In genomic region chr12:2228535-2228934, GRCh38 we compare ENCODE assay signal across 16 cellular contexts.
A peak's percentile ranks its signal among the peaks of the same experiment; 100 is the strongest.
DNase-seq lines count a peak whose midpoint lies in the region; ATAC-seq, FAIRE-seq and TF ChIP-seq lines count a peak whose summit lies in the region.
"Had no signal": no experiment of that assay in that cellular context is flagged by ENCODE, and none has a peak within 500 bp of the region (broad histone marks: within the 10 kb centered on the region; RNA-seq: fewer than 3 reads in every experiment).

No MANE protein-coding gene starts in this region.

- no peaks in the 10 kb centered on the region for H3K79me2 ChIP-seq in K562 (ENCODE audit: control insufficient read depth, insufficient read depth, low read length)

- POLR2A ChIA-PET in HEK293 (lab: Yijun Ruan, JAX) (interaction anchor here (0.9 kb wide), 1 partner anchor 15 kb away, joined by 3 read pairs; no protein-coding TSS in a partner anchor), K562 (lab: Yijun Ruan, JAX) (no interaction called here)

- FAIRE-seq in K562 (lab: Jason Lieb, UNC): no peak
- FAIRE-seq: GM12878, H1 had no signal

- BruUV-seq in K562 (replicated peaks; lab: Mats Ljungman, UMichigan): no TSS peak

- H3K9ac ChIP-seq in K562 (ENCODE audit: insufficient read depth in 1 of 2, low read depth in 2 of 2, low read length in 2 of 2): no peak overlapping the region
- H3K9ac ChIP-seq: BLaER1 treated with 17β-estradiol and CSF1 and Interleukin-3, amounts not matched to agents 10 nM and 100 nM had no signal

- peak; percentile 58 for DNase-seq in cardiac septum (ENCODE audit: low spot score)
- DNase-seq in left ventricle myocardium superior: no peak
- no peak for DNase-seq in K562 (ENCODE audit: extremely low read depth in 1 of 4, low spot score in 3 of 4)
- no peak for DNase-seq in esophagus muscularis mucosa (ENCODE audit: extremely low spot score)
- no peak for DNase-seq in BE2C
- no peak for DNase-seq in GM20000 (ENCODE audit: low spot score)
- DNase-seq in islet precursor cell: no peak
- DNase-seq: 8988T; Calu3; CD8-positive, alpha-beta T cell; DMS79 treated with DMSO at 0.1 percent for 48 hours; H9 had no signal

- H4K20me1 ChIP-seq in K562 (replicated peaks; ENCODE audit: control insufficient read depth, insufficient read depth, low read length): no peaks in the 10 kb centered on the region
- H4K20me1 ChIP-seq: BLaER1 treated with 17β-estradiol and CSF1 and Interleukin-3, amounts not matched to agents 10 nM and 100 nM had no signal

- no peak for TF ChIP-seq RAD21 in K562 (CRISPR knock-in tag; conservative IDR thresholded peaks at IDR 0.05 in 1 of 2, IDR thresholded peaks at IDR 0.05 in 1 of 2)

- intact Hi-C loops in cardiac septum (cut with DNase I): no loop called here
- intact Hi-C loops in left ventricle myocardium superior (cut with micrococcal nuclease): no loop called here
- intact Hi-C loops in K562 (cut with micrococcal nuclease): no loop called here
- intact Hi-C loops in esophagus muscularis mucosa (cut with DNase I): no loop called here

- no peak for TF ChIP-seq POLR2A in K562 (conservative IDR thresholded peaks at IDR 0.05)
- TF ChIP-seq POLR2A in esophagus muscularis mucosa (IDR thresholded peaks at IDR 0.05; ENCODE audit: low read depth): no peak

- CTCF ChIA-PET in HEK293 (lab: Yijun Ruan, JAX) (interaction anchor here (0.7 kb wide), 1 partner anchor 166 kb away, joined by 3 read pairs; no protein-coding TSS in a partner anchor), K562 (lab: Yijun Ruan, JAX; ENCODE audit: low intra/inter-chr PET ratio) (no interaction called here)

- H3K4me3 ChIP-seq in HEK293 (ENCODE audit: low read depth, low read length): no peak overlapping the region
- H3K4me3 ChIP-seq in K562: no peak overlapping the region
- no peak overlapping the region for H3K4me3 ChIP-seq in esophagus muscularis mucosa
- no peak overlapping the region for H3K4me3 ChIP-seq in BE2C (ENCODE audit: low read depth, low read length)
- H3K4me3 ChIP-seq: BLaER1 treated with 17β-estradiol and CSF1 and Interleukin-3, amounts not matched to agents 10 nM and 100 nM; GM12878 had no signal

- H3K27me3 ChIP-seq in K562 (ENCODE audit: control insufficient read depth in 2 of 2, insufficient read depth in 2 of 2, low read length in 2 of 2) (peaks cover 0 to 11% of the 10 kb centered on the region in 2 experiments; a peak in 3 of 5 replicates), esophagus muscularis mucosa (no peaks in the 10 kb centered on the region), BE2C (peaks cover 5% of the 10 kb centered on the region; the same call in 1 of the 2 replicates)
- H3K27me3 ChIP-seq: BLaER1 treated with 17β-estradiol and CSF1 and Interleukin-3, amounts not matched to agents 10 nM and 100 nM had no signal

- H3K27ac ChIP-seq in HEK293 (ENCODE audit: extremely low read depth, low read depth, low read length): no peak overlapping the region
- H3K27ac ChIP-seq in K562 (ENCODE audit: extremely low read depth, low read depth, low read length): no peak overlapping the region
- peak overlapping the region in 3 of 4 donors; percentile 25 to 69 (median 39) for H3K27ac ChIP-seq in esophagus muscularis mucosa (replicated peaks in 1 of 4)
- H3K27ac ChIP-seq: BLaER1 treated with 17β-estradiol and CSF1 and Interleukin-3, amounts not matched to agents 10 nM and 100 nM had no signal

- in situ Hi-C loops in K562 (cut with MboI): no loop called here

- H2AFZ ChIP-seq in K562 (ENCODE audit: low read depth, low read length): no peak overlapping the region

- H3K9me3 ChIP-seq in HEK293 (ENCODE audit: control insufficient read depth, insufficient read depth, low read depth, low read length): no peaks in the 10 kb centered on the region
- H3K9me3 ChIP-seq in K562 (replicated peaks; ENCODE audit: control insufficient read depth, insufficient read depth, low read depth, low read length): no peaks in the 10 kb centered on the region
- H3K9me3 ChIP-seq in esophagus muscularis mucosa: no peaks in the 10 kb centered on the region
- H3K9me3 ChIP-seq in BE2C: no peaks in the 10 kb centered on the region
- H3K9me3 ChIP-seq: BLaER1 treated with 17β-estradiol and CSF1 and Interleukin-3, amounts not matched to agents 10 nM and 100 nM had no signal

- ATAC-seq in left ventricle myocardium superior: no peak
- no peak for ATAC-seq in K562
- ATAC-seq: CD8-positive, alpha-beta T cell; GM12878 had no signal

- H3K4me1 ChIP-seq in HEK293 (ENCODE audit: control insufficient read depth, insufficient read depth, low read length) (no peaks in the 10 kb centered on the region), K562 (replicated peaks in 1 of 2; ENCODE audit: control insufficient read depth in 2 of 2, insufficient read depth in 2 of 2, low read length in 2 of 2) (peaks cover 0 to 8% of the 10 kb centered on the region in 2 experiments; a peak in 2 of 5 replicates), esophagus muscularis mucosa (peaks cover 22 to 50% (median 29%) of the 10 kb centered on the region in 4 donors), BE2C (no peaks in the 10 kb centered on the region)

- TF ChIP-seq CTCF in HEK293 (tag by site-specific recombination; IDR thresholded peaks at IDR 0.05) (no peak), K562 (IDR thresholded peaks at IDR 0.05 in 2 of 3, conservative IDR thresholded peaks at IDR 0.05 in 1 of 3; ENCODE audit: insufficient read depth in 2 of 3, low read depth in 1 of 3, low read length in 3 of 3) (no peak), esophagus muscularis mucosa (IDR thresholded peaks at IDR 0.05) (no peak), BE2C (IDR thresholded peaks at IDR 0.05; ENCODE audit: low read depth, low read length) (no peak), GM20000 (IDR thresholded peaks at IDR 0.05; ENCODE audit: extremely low read depth, missing control alignments) (no peak)

- no peaks in the 10 kb centered on the region for H3K36me3 ChIP-seq in HEK293 (ENCODE audit: control insufficient read depth in 2 of 2, insufficient read depth in 1 of 2, low read length in 2 of 2)
- H3K36me3 ChIP-seq in K562 (ENCODE audit: control insufficient read depth, insufficient read depth, low read length): no peaks in the 10 kb centered on the region
- H3K36me3 ChIP-seq in esophagus muscularis mucosa: no peaks in the 10 kb centered on the region
- no peaks in the 10 kb centered on the region for H3K36me3 ChIP-seq in BE2C
- H3K36me3 ChIP-seq: BLaER1 treated with 17β-estradiol and CSF1 and Interleukin-3, amounts not matched to agents 10 nM and 100 nM had no signal

- H3K9me1 ChIP-seq in K562 (ENCODE audit: control insufficient read depth, insufficient read depth, low read length): no peaks in the 10 kb centered on the region

- no peak overlapping the region for H3K4me2 ChIP-seq in K562 (ENCODE audit: insufficient read depth, low read length)

- no peak for TF ChIP-seq EP300 in K562 (IDR thresholded peaks at IDR 0.05; ENCODE audit: low read length)
- no peak for TF ChIP-seq EP300 in esophagus muscularis mucosa (IDR thresholded peaks at IDR 0.05)

TF ChIP-seq in HEK293, 187 proteins besides CTCF, POLR2A, EP300 and RAD21:
- TF ChIP-seq REPIN1 (tag by site-specific recombination; IDR thresholded peaks at IDR 0.05; ENCODE audit: low read depth) (no peak), BCL6B (tag by site-specific recombination; IDR thresholded peaks at IDR 0.05) (0 out of 2 replicates have a peak, but pooled peaks have one; percentile 10)
TF ChIP-seq in HEK293: peak in this region for 1.

TF ChIP-seq in K562, 482 proteins besides CTCF, POLR2A, EP300 and RAD21:
- TF ChIP-seq, protein P1, sequence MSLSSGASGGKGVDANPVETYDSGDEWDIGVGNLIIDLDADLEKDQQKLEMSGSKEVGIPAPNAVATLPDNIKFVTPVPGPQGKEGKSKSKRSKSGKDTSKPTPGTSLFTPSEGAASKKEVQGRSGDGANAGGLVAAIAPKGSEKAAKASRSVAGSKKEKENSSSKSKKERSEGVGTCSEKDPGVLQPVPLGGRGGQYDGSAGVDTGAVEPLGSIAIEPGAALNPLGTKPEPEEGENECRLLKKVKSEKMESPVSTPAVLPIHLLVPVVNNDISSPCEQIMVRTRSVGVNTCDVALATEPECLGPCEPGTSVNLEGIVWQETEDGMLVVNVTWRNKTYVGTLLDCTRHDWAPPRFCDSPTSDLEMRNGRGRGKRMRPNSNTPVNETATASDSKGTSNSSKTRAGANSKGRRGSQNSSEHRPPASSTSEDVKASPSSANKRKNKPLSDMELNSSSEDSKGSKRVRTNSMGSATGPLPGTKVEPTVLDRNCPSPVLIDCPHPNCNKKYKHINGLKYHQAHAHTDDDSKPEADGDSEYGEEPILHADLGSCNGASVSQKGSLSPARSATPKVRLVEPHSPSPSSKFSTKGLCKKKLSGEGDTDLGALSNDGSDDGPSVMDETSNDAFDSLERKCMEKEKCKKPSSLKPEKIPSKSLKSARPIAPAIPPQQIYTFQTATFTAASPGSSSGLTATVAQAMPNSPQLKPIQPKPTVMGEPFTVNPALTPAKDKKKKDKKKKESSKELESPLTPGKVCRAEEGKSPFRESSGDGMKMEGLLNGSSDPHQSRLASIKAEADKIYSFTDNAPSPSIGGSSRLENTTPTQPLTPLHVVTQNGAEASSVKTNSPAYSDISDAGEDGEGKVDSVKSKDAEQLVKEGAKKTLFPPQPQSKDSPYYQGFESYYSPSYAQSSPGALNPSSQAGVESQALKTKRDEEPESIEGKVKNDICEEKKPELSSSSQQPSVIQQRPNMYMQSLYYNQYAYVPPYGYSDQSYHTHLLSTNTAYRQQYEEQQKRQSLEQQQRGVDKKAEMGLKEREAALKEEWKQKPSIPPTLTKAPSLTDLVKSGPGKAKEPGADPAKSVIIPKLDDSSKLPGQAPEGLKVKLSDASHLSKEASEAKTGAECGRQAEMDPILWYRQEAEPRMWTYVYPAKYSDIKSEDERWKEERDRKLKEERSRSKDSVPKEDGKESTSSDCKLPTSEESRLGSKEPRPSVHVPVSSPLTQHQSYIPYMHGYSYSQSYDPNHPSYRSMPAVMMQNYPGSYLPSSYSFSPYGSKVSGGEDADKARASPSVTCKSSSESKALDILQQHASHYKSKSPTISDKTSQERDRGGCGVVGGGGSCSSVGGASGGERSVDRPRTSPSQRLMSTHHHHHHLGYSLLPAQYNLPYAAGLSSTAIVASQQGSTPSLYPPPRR (CRISPR knock-in tag; IDR thresholded peaks at IDR 0.05; ENCODE audit: borderline replicate concordance): no peak
- TF ChIP-seq PHB (CRISPR knock-in tag; IDR thresholded peaks at IDR 0.05) (no peak), RAD51 (IDR thresholded peaks at IDR 0.05; ENCODE audit: borderline replicate concordance, low read depth) (no peak), NFIC (IDR thresholded peaks at IDR 0.05) (peak; percentile 74), NFIX (CRISPR knock-in tag; IDR thresholded peaks at IDR 0.05; ENCODE audit: low read depth) (0 out of 2 replicates have a peak, but pooled peaks have one; percentile 27), OTX1 (CRISPR knock-in tag; IDR thresholded peaks at IDR 0.05) (no peak), ZNF184 (CRISPR knock-in tag; IDR thresholded peaks at IDR 0.05) (no peak), KLF16 (IDR thresholded peaks at IDR 0.05) (no peak), CREBBP (IDR thresholded peaks at IDR 0.05; ENCODE audit: low read depth, low read length) (no peak)

Comparison
In these comparisons a context has a peak if more than half of its experiments do, and no peak if none do; other contexts are left out.
1. H3K27ac ChIP-seq: peak in esophagus muscularis mucosa (3 of 4); none in HEK293 (single experiment) and K562 (single experiment).